Comparison of ENCODE assay signal across 24 cellular contexts in the genomic region with DNA sequence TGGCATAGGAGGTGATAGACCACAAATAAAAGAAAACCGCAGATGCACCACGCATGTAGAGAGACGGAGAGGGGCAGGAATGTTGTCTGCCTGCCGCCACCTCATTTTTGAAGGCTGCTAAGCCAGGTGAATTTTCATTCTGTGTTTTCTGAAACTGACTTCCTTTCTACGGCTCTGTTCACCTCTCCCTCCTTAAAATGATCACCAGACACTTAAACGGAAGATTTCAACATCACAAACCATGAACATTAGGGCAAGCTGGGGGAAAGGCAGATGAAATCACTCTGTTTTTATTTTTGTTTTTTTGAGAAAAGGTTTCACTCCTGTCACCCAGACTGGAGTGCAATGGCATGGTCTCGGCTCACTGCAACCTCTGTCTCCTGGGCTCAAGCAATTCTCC.
DNase-seq lines count a peak whose midpoint lies in the region; TF ChIP-seq lines count a peak whose summit lies in the region.
"Had no signal": no experiment of that assay in that cellular context is flagged by ENCODE, and none has a peak within 500 bp of the region (broad histone marks: within the 10 kb centered on the region; RNA-seq: fewer than 3 reads in every experiment).

No MANE protein-coding gene starts in this region.

- no peak overlapping the region for H3K9ac ChIP-seq in neural progenitor cell
- H3K9ac ChIP-seq: SK-N-SH had no signal

- H3K79me2 ChIP-seq in neural progenitor cell (ENCODE audit: low read depth) = no peaks in the 10 kb centered on the region

- peaks cover 16% of the 10 kb centered on the region for H3K27me3 Mint-ChIP-seq in neural progenitor cell (ENCODE audit: insufficient read depth, low read depth)

- no peaks in the 10 kb centered on the region for H3K36me3 ChIP-seq in neural progenitor cell
- H3K36me3 ChIP-seq: BE2C had no signal

- no peak overlapping the region for H2AFZ ChIP-seq in neural progenitor cell (replicated peaks)

- H3K36me3 Mint-ChIP-seq in neural progenitor cell = no peaks in the 10 kb centered on the region

- TF ChIP-seq CTCF in neural progenitor cell (IDR thresholded peaks at IDR 0.05) = no peak

- DNase-seq in GM03348 (ENCODE audit: low spot score) (peak; percentile 52), NOMO-1 treated with DMSO at 0.1 percent for 48 hours (lab: John Stamatoyannopoulos, UW; ENCODE audit: unreplicated experiment) (peak; percentile 62), fibroblast of gingiva (ENCODE audit: low read depth) (peak; percentile 28), neural progenitor cell (ENCODE audit: low spot score) (no peak), activated T-cell treated with anti-CD3 and anti-CD28 coated beads for 4 hours (no peak), amygdala (lab: John Stamatoyannopoulos, UW) (no peak), GF-D8 (lab: John Stamatoyannopoulos, UW) (no peak)
- DNase-seq: ACHN; activated CD4-positive, alpha-beta T cell treated with anti-CD3 and anti-CD28 coated beads, Interleukin-2, amount 50 U/mL, for 4 hours; activated T-cell treated with anti-CD3 and anti-CD28 coated beads, Interleukin-2, amount 50 U/mL, for 72 hours; BE2C; body of pancreas; immature natural killer cell; mesendoderm; NCI-H1092 treated with DMSO at 0.1 percent for 48 hours; NCI-H187; posterior cingulate gyrus; SK-N-SH; stimulated activated CD4-positive, alpha-beta T cell treated with anti-CD3 and anti-CD28 coated beads, Interleukin-2, amount 100 ng/mL, for 24 hours; stimulated activated CD8-positive, alpha-beta memory T cell treated with anti-CD3 and anti-CD28 coated beads, Interleukin-4, amount 100 ng/mL, for 48 hours; T-helper 2 cell; testis had no signal

- H3K4me1 Mint-ChIP-seq in neural progenitor cell = peaks cover 59% of the 10 kb centered on the region
- H3K4me1 Mint-ChIP-seq: immature natural killer cell had no signal

- no peak overlapping the region for H3K27ac ChIP-seq in neural progenitor cell
- H3K27ac ChIP-seq: body of pancreas, testis had no signal

- no peaks in the 10 kb centered on the region for H3K9me3 ChIP-seq in neural progenitor cell (ENCODE audit: low read depth)
- H3K9me3 ChIP-seq: BE2C, body of pancreas, SK-N-SH, testis had no signal

- no peaks in the 10 kb centered on the region for H3K4me1 ChIP-seq in neural progenitor cell

- H4K20me1 ChIP-seq in neural progenitor cell (ENCODE audit: low read depth) = no peaks in the 10 kb centered on the region

- H3K4me3 ChIP-seq in neural progenitor cell = no peak overlapping the region
- H3K4me3 ChIP-seq: body of pancreas, smooth muscle cell, testis had no signal

- no peak overlapping the region for H3K4me2 ChIP-seq in neural progenitor cell
- H3K4me2 ChIP-seq: SK-N-SH, smooth muscle cell had no signal

- no peaks in the 10 kb centered on the region for H3F3A ChIP-seq in neural progenitor cell (ENCODE audit: low read depth)

- no peaks in the 10 kb centered on the region for H3K27me3 ChIP-seq in neural progenitor cell
- H3K27me3 ChIP-seq: BE2C, body of pancreas, testis had no signal

- peak overlapping the region; percentile 5 for H3K27ac Mint-ChIP-seq in neural progenitor cell
- H3K27ac Mint-ChIP-seq: activated T-cell treated with anti-CD3 and anti-CD28 coated beads, Interleukin-2, amount 50 U/mL, for 72 hours; stimulated activated naive CD8-positive, alpha-beta T cell treated with anti-CD3 and anti-CD28 coated beads, Interleukin-15, Interleukin-2, amounts not matched to agents 100 ng/mL and 50 ng/mL, for 24 hours had no signal

- no peak overlapping the region for H3K4me3 Mint-ChIP-seq in neural progenitor cell
- H3K4me3 Mint-ChIP-seq: activated T-cell treated with anti-CD3 and anti-CD28 coated beads, Interleukin-2, amount 50 U/mL, for 72 hours; immature natural killer cell; stimulated activated naive CD8-positive, alpha-beta T cell treated with anti-CD3 and anti-CD28 coated beads, Interleukin-15, Interleukin-2, amounts not matched to agents 100 ng/mL and 50 ng/mL, for 24 hours had no signal

- no peaks in the 10 kb centered on the region for H3K9me3 Mint-ChIP-seq in neural progenitor cell
- H3K9me3 Mint-ChIP-seq: activated T-cell treated with anti-CD3 and anti-CD28 coated beads, Interleukin-2, amount 50 U/mL, for 72 hours; immature natural killer cell; stimulated activated naive CD8-positive, alpha-beta T cell treated with anti-CD3 and anti-CD28 coated beads, Interleukin-15, Interleukin-2, amounts not matched to agents 100 ng/mL and 50 ng/mL, for 24 hours had no signal

Comparison
In these comparisons a context has a peak if more than half of its experiments do, and no peak if none do; other contexts are left out.
1. DNase-seq: peak in GM03348 (single experiment), NOMO-1 treated with DMSO at 0.1 percent for 48 hours (single experiment) and fibroblast of gingiva (single experiment); none in neural progenitor cell (single experiment), activated T-cell treated with anti-CD3 and anti-CD28 coated beads for 4 hours (single experiment), amygdala (0 of 56) and GF-D8 (single experiment).